In genomic region chr2:71925268-71926097, GRCh38 we compare ENCODE assay signal across 17 cellular contexts.
DNase-seq lines count a peak whose midpoint lies in the region; ATAC-seq, FAIRE-seq and TF ChIP-seq lines count a peak whose summit lies in the region.
"Had no signal": no experiment of that assay in that cellular context is flagged by ENCODE, and none has a peak within 500 bp of the region (broad histone marks: within the 10 kb centered on the region; RNA-seq: fewer than 3 reads in every experiment).

No MANE protein-coding gene starts in this region.

- DNase-seq in AG08395 (ENCODE audit: low spot score) (peak; percentile 35), H54 (ENCODE audit: insufficient read length, low spot score) (peak; percentile 62), cardiac fibroblast (ENCODE audit: low read depth in 2 of 2) (peak; percentile 40 to 55), mesendoderm (peak; percentile 71), occipital lobe (lab: John Stamatoyannopoulos, UW) (no peak), psoas muscle (no peak), hepatic stellate cell (ENCODE audit: low spot score) (no peak), uterus (no peak)
- DNase-seq: activated CD8-positive, alpha-beta memory T cell treated with anti-CD3 and anti-CD28 coated beads, Interleukin-2, amount 10 ng/mL, durations not matched to agents 7 days and 5 days; cerebellar nuclear complex; NCI-H1436; NCI-H524 treated with DMSO at 0.1 percent for 48 hours; stimulated activated naive CD8-positive, alpha-beta T cell treated with anti-CD3 and anti-CD28 coated beads, Interleukin-15, Interleukin-2, amounts not matched to agents 100 U/mL and 50 U/mL, for 24 hours; T-helper 9 cell had no signal

- no peak overlapping the region for H2BK120ac ChIP-seq in mesendoderm (ENCODE audit: low read depth, low read length)

- H3K36me3 ChIP-seq in mesendoderm (ENCODE audit: control insufficient read depth, insufficient read depth, low read length) (no peaks in the 10 kb centered on the region), psoas muscle (ENCODE audit: insufficient read depth in 1 of 2, low read depth in 1 of 2) (no peaks in the 10 kb centered on the region), uterus (no peaks in the 10 kb centered on the region)
- H3K36me3 ChIP-seq: BLaER1 had no signal

- TF ChIP-seq POLR2A in H54 (IDR thresholded peaks at IDR 0.05; ENCODE audit: low read depth, low read length): no peak
- TF ChIP-seq POLR2A in uterus (IDR thresholded peaks at IDR 0.05): no peak

- H3K79me2 ChIP-seq in mesendoderm (ENCODE audit: control insufficient read depth, insufficient read depth, low read length): no peaks in the 10 kb centered on the region

- TF ChIP-seq CTCF in cardiac fibroblast (IDR thresholded peaks at IDR 0.05; ENCODE audit: low read depth, low read length) (no peak), psoas muscle (IDR thresholded peaks at IDR 0.05) (no peak), uterus (IDR thresholded peaks at IDR 0.05) (no peak)

- no peak overlapping the region for H3K23ac ChIP-seq in mesendoderm (ENCODE audit: low read length)

- ATAC-seq in psoas muscle: no peak
- ATAC-seq: activated CD8-positive, alpha-beta memory T cell treated with anti-CD3 and anti-CD28 coated beads, Interleukin-2, amount 10 ng/mL, durations not matched to agents 7 days and 5 days; activated naive CD4-positive, alpha-beta T cell treated with anti-CD3 and anti-CD28 coated beads, Interleukin-2, amount 50 U/mL, for 72 hours; stimulated activated naive CD8-positive, alpha-beta T cell treated with anti-CD3 and anti-CD28 coated beads, Interleukin-15, Interleukin-2, amounts not matched to agents 100 U/mL and 50 U/mL, for 24 hours had no signal

- H2BK15ac ChIP-seq in mesendoderm (replicated peaks; ENCODE audit: low read depth): no peak overlapping the region

- intact Hi-C loops in psoas muscle (cut with DNase I) (loop anchor here (2.0 to 10.0 kb wide), 7 partner anchors 67 to 819 kb away; no protein-coding TSS in a partner anchor), uterus (cut with DNase I; ENCODE audit: low total_unique reads) (no loop called here)

- no peak overlapping the region for H3K56ac ChIP-seq in mesendoderm (ENCODE audit: low read length)

- no peaks in the 10 kb centered on the region for H3K9me3 ChIP-seq in psoas muscle
- H3K9me3 ChIP-seq in uterus: no peaks in the 10 kb centered on the region
- H3K9me3 ChIP-seq: BLaER1 had no signal

- H3K4me2 ChIP-seq in mesendoderm (ENCODE audit: low read length): no peak overlapping the region
- H3K4me2 ChIP-seq: BLaER1 had no signal

- no peaks in the 10 kb centered on the region for H3K4me1 ChIP-seq in mesendoderm (ENCODE audit: control insufficient read depth, low read depth, low read length)
- H3K4me1 ChIP-seq in psoas muscle: peaks cover 9% of the 10 kb centered on the region
- peaks cover 0 to 6% of the 10 kb centered on the region in 2 donors for H3K4me1 ChIP-seq in uterus

- H3K27me3 ChIP-seq in mesendoderm (ENCODE audit: insufficient read depth, low read length, poor library complexity) (no peaks in the 10 kb centered on the region), psoas muscle (ENCODE audit: insufficient read depth in 3 of 3, low read length in 2 of 3) (no peaks in the 10 kb centered on the region), uterus (no peaks in the 10 kb centered on the region)
- H3K27me3 ChIP-seq: BLaER1 had no signal

- no peaks in the 10 kb centered on the region for H3K79me1 ChIP-seq in mesendoderm (ENCODE audit: low read length)

- no peak overlapping the region for H4K8ac ChIP-seq in mesendoderm (ENCODE audit: low read depth, low read length)

- no peak overlapping the region for H3K9ac ChIP-seq in mesendoderm (ENCODE audit: low read length)
- H3K9ac ChIP-seq: BLaER1 had no signal

- WGBS in mesendoderm (ENCODE audit: extremely low coverage, insufficient coverage, low lambda C conversion rate): no CpG with 5 or more reads among the region's 14 CpGs
- 86 to 90% (median 87%) methylated on average over 14 of the region's 14 CpGs for WGBS in psoas muscle, 3 donors

- H2BK5ac ChIP-seq in mesendoderm (ENCODE audit: low read length): no peak overlapping the region

- H2AK5ac ChIP-seq in mesendoderm (ENCODE audit: low read length): no peak overlapping the region

- no peak overlapping the region for H3K4me3 ChIP-seq in cardiac fibroblast (replicated peaks in 1 of 2; ENCODE audit: low read depth in 2 of 2, low read length in 2 of 2)
- H3K4me3 ChIP-seq in mesendoderm (ENCODE audit: low read length): no peak overlapping the region
- no peak overlapping the region for H3K4me3 ChIP-seq in psoas muscle
- H3K4me3 ChIP-seq in uterus: no peak overlapping the region
- H3K4me3 ChIP-seq: BLaER1 had no signal

- no peak overlapping the region for H3K4ac ChIP-seq in mesendoderm (ENCODE audit: low read depth, low read length)

- H3K18ac ChIP-seq in mesendoderm (ENCODE audit: low read length): no peak overlapping the region

- no peak overlapping the region for H4K5ac ChIP-seq in mesendoderm (ENCODE audit: low read length)

- H3K27ac ChIP-seq in mesendoderm (ENCODE audit: low read depth, low read length): no peak overlapping the region
- H3K27ac ChIP-seq in psoas muscle: no peak overlapping the region
- no peak overlapping the region for H3K27ac ChIP-seq in uterus
- H3K27ac ChIP-seq: BLaER1 had no signal

- FAIRE-seq in H54 (lab: Jason Lieb, UNC): no peak
- FAIRE-seq: GM18507 had no signal

Comparison
In these comparisons a context has a peak if more than half of its experiments do, and no peak if none do; other contexts are left out.
1. DNase-seq: peak in AG08395 (single experiment), H54 (single experiment), cardiac fibroblast (2 of 2) and mesendoderm (single experiment); none in occipital lobe (single experiment), psoas muscle (0 of 2), hepatic stellate cell (single experiment) and uterus (0 of 2).